In the genomic region with DNA sequence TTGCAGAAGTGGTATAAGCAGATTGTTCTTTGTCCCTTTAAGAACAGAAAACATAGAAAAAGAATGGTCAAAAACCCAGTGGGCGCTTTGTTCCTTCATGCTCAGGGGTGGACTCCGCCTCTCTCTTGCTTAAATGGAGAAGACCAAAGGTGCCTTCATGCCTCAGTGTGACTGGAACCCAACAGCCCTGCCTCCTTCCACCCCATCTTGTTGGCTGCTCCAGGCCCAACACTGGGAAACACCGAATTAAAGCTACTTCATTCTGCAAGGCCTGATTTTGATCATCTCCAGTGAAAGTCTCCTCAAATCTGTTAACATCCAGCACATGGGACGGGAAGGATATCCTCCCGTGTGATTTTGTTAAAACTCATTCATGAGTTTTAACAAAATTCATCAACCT, we compare ENCODE assay signal across 20 cellular contexts.
A peak's percentile ranks its signal among the peaks of the same experiment; 100 is the strongest.
DNase-seq lines count a peak whose midpoint lies in the region; ATAC-seq lines count a peak whose summit lies in the region.
"Had no signal": no experiment of that assay in that cellular context is flagged by ENCODE, and none has a peak within 500 bp of the region (broad histone marks: within the 10 kb centered on the region; RNA-seq: fewer than 3 reads in every experiment).

No MANE protein-coding gene starts in this region.

- peak overlapping the region; percentile 13 for H3K4me3 Mint-ChIP-seq in activated CD4-positive, alpha-beta memory T cell treated with anti-CD3 and anti-CD28 coated beads for 36 hours
- no peak overlapping the region for H3K4me3 Mint-ChIP-seq in stimulated activated effector memory CD8-positive, alpha-beta T cell treated with anti-CD3 and anti-CD28 coated beads, Interleukin-12 subunit alpha, Interleukin-12 subunit beta, amount 100 ng/mL, for 72 hours
- H3K4me3 Mint-ChIP-seq: activated naive CD8-positive, alpha-beta T cell treated with anti-CD3 and anti-CD28 coated beads, Interleukin-2, amount 10 ng/mL, durations not matched to agents 7 days and 5 days; activated T-cell treated with anti-CD3 and anti-CD28 coated beads, Interleukin-2, amount 50 U/mL, for 72 hours had no signal

- DNase-seq in activated CD8-positive, alpha-beta memory T cell treated with anti-CD3 and anti-CD28 coated beads for 24 hours: peak; percentile 52
- DNase-seq in activated CD8-positive, alpha-beta memory T cell treated with anti-CD3 and anti-CD28 coated beads, Interleukin-2, amount 50 U/mL, for 4 hours: no peak
- DNase-seq in activated CD4-positive, alpha-beta memory T cell treated with anti-CD3 and anti-CD28 coated beads for 36 hours: no peak
- DNase-seq in ecto neural progenitor cell (ENCODE audit: low spot score): peak; percentile 6
- DNase-seq in stimulated activated effector memory CD8-positive, alpha-beta T cell treated with anti-CD3 and anti-CD28 coated beads, Interleukin-12 subunit alpha, Interleukin-12 subunit beta, amount 100 ng/mL, for 72 hours (ENCODE audit: low spot score in 2 of 2): no peak
- DNase-seq in SW 1271 (lab: John Stamatoyannopoulos, UW): no peak
- no peak for DNase-seq in activated gamma-delta T cell treated with Interleukin-2 at 50 U/mL for 16 hours
- DNase-seq in NCI-H2081 (lab: John Stamatoyannopoulos, UW): no peak
- DNase-seq: activated CD4-positive, alpha-beta T cell treated with anti-CD3 and anti-CD28 coated beads, Interleukin-2, amount 50 U/mL, for 4 hours; activated naive CD8-positive, alpha-beta T cell treated with anti-CD3 and anti-CD28 coated beads, Interleukin-2, amount 10 ng/mL, durations not matched to agents 7 days and 5 days; activated T-cell treated with anti-CD3 and anti-CD28 coated beads, Interleukin-2, amount 50 U/mL, for 72 hours; hippocampal formation; Kasumi-1; left ventricle myocardium inferior; MV-4-11; NCI-H1436 treated with DMSO at 0.1 percent for 48 hours; NCI-H510A; RPMI8226; stimulated activated naive CD8-positive, alpha-beta T cell treated with anti-CD3 and anti-CD28 coated beads, Interleukin-15, Interleukin-2, amounts not matched to agents 100 U/mL and 50 U/mL, for 24 hours had no signal

- H3K27ac Mint-ChIP-seq in activated CD4-positive, alpha-beta memory T cell treated with anti-CD3 and anti-CD28 coated beads for 36 hours: no peak overlapping the region
- H3K27ac Mint-ChIP-seq in stimulated activated effector memory CD8-positive, alpha-beta T cell treated with anti-CD3 and anti-CD28 coated beads, Interleukin-12 subunit alpha, Interleukin-12 subunit beta, amount 100 ng/mL, for 72 hours: peak overlapping the region; percentile 52
- H3K27ac Mint-ChIP-seq: activated naive CD8-positive, alpha-beta T cell treated with anti-CD3 and anti-CD28 coated beads, Interleukin-2, amount 10 ng/mL, durations not matched to agents 7 days and 5 days; activated T-cell treated with anti-CD3 and anti-CD28 coated beads, Interleukin-2, amount 50 U/mL, for 72 hours had no signal

- H3K36me3 Mint-ChIP-seq in activated CD4-positive, alpha-beta memory T cell treated with anti-CD3 and anti-CD28 coated beads for 36 hours: peaks cover 40% of the 10 kb centered on the region
- peaks cover 66% of the 10 kb centered on the region for H3K36me3 Mint-ChIP-seq in stimulated activated effector memory CD8-positive, alpha-beta T cell treated with anti-CD3 and anti-CD28 coated beads, Interleukin-12 subunit alpha, Interleukin-12 subunit beta, amount 100 ng/mL, for 72 hours

- intact Hi-C loops in activated CD4-positive, alpha-beta memory T cell treated with anti-CD3 and anti-CD28 coated beads for 36 hours (cut with micrococcal nuclease): no loop called here

- H3K9me3 Mint-ChIP-seq in activated CD4-positive, alpha-beta memory T cell treated with anti-CD3 and anti-CD28 coated beads for 36 hours: peaks cover 8% of the 10 kb centered on the region
- H3K9me3 Mint-ChIP-seq in stimulated activated effector memory CD8-positive, alpha-beta T cell treated with anti-CD3 and anti-CD28 coated beads, Interleukin-12 subunit alpha, Interleukin-12 subunit beta, amount 100 ng/mL, for 72 hours: peaks cover 4% of the 10 kb centered on the region

- POLR2A ChIA-PET in activated CD4-positive, alpha-beta memory T cell treated with anti-CD3 and anti-CD28 coated beads for 36 hours (lab: Charles Lee): no interaction called here

- CTCF ChIA-PET in activated CD4-positive, alpha-beta memory T cell treated with anti-CD3 and anti-CD28 coated beads for 36 hours (lab: Charles Lee): interaction anchor here (0.6 kb wide), 1 partner anchor 512 kb away, joined by 6 read pairs; no protein-coding TSS in a partner anchor

- no peaks in the 10 kb centered on the region for H3K27me3 Mint-ChIP-seq in activated CD4-positive, alpha-beta memory T cell treated with anti-CD3 and anti-CD28 coated beads for 36 hours
- H3K27me3 Mint-ChIP-seq: activated naive CD8-positive, alpha-beta T cell treated with anti-CD3 and anti-CD28 coated beads, Interleukin-2, amount 10 ng/mL, durations not matched to agents 7 days and 5 days had no signal

- no peaks in the 10 kb centered on the region for H3K4me1 Mint-ChIP-seq in activated CD4-positive, alpha-beta memory T cell treated with anti-CD3 and anti-CD28 coated beads for 36 hours (ENCODE audit: low read depth)
- peaks cover 33% of the 10 kb centered on the region for H3K4me1 Mint-ChIP-seq in stimulated activated effector memory CD8-positive, alpha-beta T cell treated with anti-CD3 and anti-CD28 coated beads, Interleukin-12 subunit alpha, Interleukin-12 subunit beta, amount 100 ng/mL, for 72 hours

- no peak for ATAC-seq in stimulated activated effector memory CD8-positive, alpha-beta T cell treated with anti-CD3 and anti-CD28 coated beads, Interleukin-12 subunit alpha, Interleukin-12 subunit beta, amount 100 ng/mL, for 72 hours
- ATAC-seq: activated T-cell treated with anti-CD3 and anti-CD28 coated beads, Interleukin-2, amount 50 U/mL, for 72 hours; SK-N-SH treated with all-trans-retinoic acid at 6 μM for 48 hours; stimulated activated naive CD8-positive, alpha-beta T cell treated with anti-CD3 and anti-CD28 coated beads, Interleukin-15, Interleukin-2, amounts not matched to agents 100 U/mL and 50 U/mL, for 24 hours had no signal

Comparison
In these comparisons a context has a peak if more than half of its experiments do, and no peak if none do; other contexts are left out.
1. DNase-seq: peak in activated CD8-positive, alpha-beta memory T cell treated with anti-CD3 and anti-CD28 coated beads for 24 hours (single experiment) and ecto neural progenitor cell (single experiment); none in activated CD8-positive, alpha-beta memory T cell treated with anti-CD3 and anti-CD28 coated beads, Interleukin-2, amount 50 U/mL, for 4 hours (single experiment), activated CD4-positive, alpha-beta memory T cell treated with anti-CD3 and anti-CD28 coated beads for 36 hours (single experiment), stimulated activated effector memory CD8-positive, alpha-beta T cell treated with anti-CD3 and anti-CD28 coated beads, Interleukin-12 subunit alpha, Interleukin-12 subunit beta, amount 100 ng/mL, for 72 hours (0 of 2), SW 1271 (0 of 2), activated gamma-delta T cell treated with Interleukin-2 at 50 U/mL for 16 hours (single experiment) and NCI-H2081 (0 of 2).